Comparison of ENCODE assay signal across 8 cellular contexts in genomic region chr6:26187981-26188635, GRCh38.
DNase-seq lines count a peak whose midpoint lies in the region; ATAC-seq, FAIRE-seq and TF ChIP-seq lines count a peak whose summit lies in the region.

No MANE protein-coding gene starts in this region.

- H2BK12ac ChIP-seq in H1 (ENCODE audit: low read depth, low read length) = peak overlapping the region; percentile 99

- H3K27me3 ChIP-seq in H1 (replicated peaks in 1 of 4; ENCODE audit: control insufficient read depth in 3 of 4, extremely low read depth in 1 of 4, insufficient read depth in 3 of 4, low read length in 3 of 4) = no peaks in the 10 kb centered on the region

- H4K8ac ChIP-seq in H1 (ENCODE audit: extremely low read depth, insufficient read depth, low read length) = peak overlapping the region; percentile 81; the same call in 1 of the 2 replicates

- H3K27ac Mint-ChIP-seq in T-helper 17 cell (peak overlapping the region; percentile 91), nephron (peak overlapping the region; percentile 92 to 99 (median 97))

- peak; percentile 42 to 44; a peak in 5 of 6 replicates for ATAC-seq in A549
- ATAC-seq in GM19035 (IDR thresholded peaks at IDR 0.05; ENCODE audit: unreplicated experiment) = peak; percentile 26
- no peak for ATAC-seq in T-helper 17 cell
- ATAC-seq in GM21619 (IDR thresholded peaks at IDR 0.05; ENCODE audit: unreplicated experiment) = no peak

- H3K27ac ChIP-seq in A549 = peak overlapping the region; percentile 87 to 91
- peak overlapping the region; percentile 95 for H3K27ac ChIP-seq in H1 (ENCODE audit: low read depth, low read length)

- no peak for TF ChIP-seq CTCF in A549 (IDR thresholded peaks at IDR 0.05)
- TF ChIP-seq CTCF in H1 (IDR thresholded peaks at IDR 0.05; ENCODE audit: control extremely low read depth in 1 of 3, insufficient read depth in 1 of 3, low read depth in 1 of 3, low read length in 3 of 3) = no peak
- no peak for TF ChIP-seq CTCF in nephron (IDR thresholded peaks at IDR 0.05; ENCODE audit: unreplicated experiment in 3 of 3)
- TF ChIP-seq CTCF in GM20000 (IDR thresholded peaks at IDR 0.05; ENCODE audit: extremely low read depth, missing control alignments) = no peak

- H3K9me3 ChIP-seq in A549 = no peaks in the 10 kb centered on the region
- no peaks in the 10 kb centered on the region for H3K9me3 ChIP-seq in T-helper 17 cell (ENCODE audit: control insufficient read depth, low read length, poor library complexity, severe bottlenecking)
- no peaks in the 10 kb centered on the region for H3K9me3 ChIP-seq in H1 (ENCODE audit: insufficient read depth in 2 of 2, low read depth in 1 of 2, low read length in 1 of 2)

- TF ChIP-seq POLR2A in A549 (IDR thresholded peaks at IDR 0.05; ENCODE audit: low read length) (peak; percentile 15; the same call in 1 of the 2 replicates), H1 (IDR thresholded peaks at IDR 0.05; ENCODE audit: control extremely low read depth in 1 of 2, low read depth in 2 of 2, low read length in 2 of 2) (no peak; a peak in 1 of 3 replicates)

- H3K23ac ChIP-seq in H1 (ENCODE audit: insufficient read length) = no peak overlapping the region

- H3K23me2 ChIP-seq in H1 (ENCODE audit: low read depth, low read length) = peaks cover 10% of the 10 kb centered on the region

- H3K56ac ChIP-seq in H1 (replicated peaks; ENCODE audit: insufficient read length, low read depth, low read length) = peak overlapping the region; percentile 44

- FAIRE-seq in A549 (lab: Jason Lieb, UNC) (no peak), H1 (lab: Jason Lieb, UNC) (peak; percentile 45)

- DNase-seq in A549 (ENCODE audit: low read depth in 1 of 2, low spot score in 1 of 2) (peak in 1 of 2 experiments; percentile 63), HT-29 (ENCODE audit: low spot score) (peak; percentile 71), T-helper 17 cell (no peak), H1 (ENCODE audit: low read depth in 1 of 2, low spot score in 2 of 2) (no peak), GM20000 (ENCODE audit: low spot score) (no peak)

- peak overlapping the region; percentile 34 for H3K4ac ChIP-seq in H1 (replicated peaks; ENCODE audit: insufficient read length, low read depth, low read length)

- H3K4me2 ChIP-seq in A549 (peak overlapping the region; percentile 97), H1 (ENCODE audit: insufficient read depth in 1 of 2, low read depth in 2 of 2, low read length in 2 of 2) (peak overlapping the region; percentile 84 to 94)

- peak overlapping the region; percentile 58 for H2BK120ac ChIP-seq in H1 (replicated peaks; ENCODE audit: low read depth, low read length)

- WGBS in A549 (ENCODE audit: missing lambda C conversion rate) = 2% methylated on average over 20 of the region's 20 CpGs
- 0% methylated on average over 20 of the region's 20 CpGs; no CpG with 5 or more reads in 1 of the 2 experiments for WGBS in H1 (ENCODE audit: extremely low coverage in 1 of 2, insufficient coverage in 1 of 2, insufficient read length in 1 of 2, insufficient replicate concordance in 2 of 2, low coverage in 1 of 2, low lambda C conversion rate in 2 of 2, missing lambda C conversion rate in 1 of 2), 2 experiments

- H2BK20ac ChIP-seq in H1 (ENCODE audit: low read length) = no peak overlapping the region; the same call in 1 of the 2 replicates

- peak overlapping the region; percentile 97 for H3K18ac ChIP-seq in H1 (ENCODE audit: extremely low read depth, low read length)

- peak overlapping the region; percentile 89 for H3K4me3 Mint-ChIP-seq in T-helper 17 cell
- peak overlapping the region; percentile 86 to 92 (median 90) for H3K4me3 Mint-ChIP-seq in nephron

- no peaks in the 10 kb centered on the region for H3K36me3 Mint-ChIP-seq in T-helper 17 cell (ENCODE audit: low read depth)
- H3K36me3 Mint-ChIP-seq in nephron (ENCODE audit: low read depth) = no peaks in the 10 kb centered on the region

- TF ChIP-seq RAD21 in A549 (conservative IDR thresholded peaks at IDR 0.05 in 1 of 2, IDR thresholded peaks at IDR 0.05 in 1 of 2) = no peak
- TF ChIP-seq RAD21 in H1 (IDR thresholded peaks at IDR 0.05 in 1 of 2, conservative IDR thresholded peaks at IDR 0.05 in 1 of 2; ENCODE audit: low read depth in 2 of 2, low read length in 2 of 2) = no peak

- CTCF ChIA-PET in A549 (lab: Yijun Ruan, JAX) (interaction anchor here (0.7 to 2.5 kb wide), 18 partner anchors 9 to 408 kb away, joined by 3 to 13 read pairs (median 3); a partner anchor contains a TSS), H1 (lab: Charles Lee; ENCODE audit: partially characterized antibody) (interaction anchor here (0.7 to 3.0 kb wide), 7 partner anchors 9 to 368 kb away, joined by 3 to 13 read pairs (median 3); no protein-coding TSS in a partner anchor)

- H4K91ac ChIP-seq in H1 (replicated peaks; ENCODE audit: insufficient read length, low read length) = peak overlapping the region; percentile 12

- H3K27me3 Mint-ChIP-seq in T-helper 17 cell (no peaks in the 10 kb centered on the region), nephron (ENCODE audit: low read depth) (no peaks in the 10 kb centered on the region)

- H3K4me1 Mint-ChIP-seq in T-helper 17 cell (peaks cover 24% of the 10 kb centered on the region), nephron (peaks cover 36% of the 10 kb centered on the region)

- peak overlapping the region; percentile 98 for H2BK5ac ChIP-seq in H1 (ENCODE audit: low read depth, low read length)

- H3K4me3 ChIP-seq in A549 (peak overlapping the region; percentile 71), H1 (ENCODE audit: extremely low read depth in 1 of 4, insufficient read depth in 2 of 4, low read depth in 3 of 4, low read length in 4 of 4) (peak overlapping the region; percentile 86 to 96 (median 93))

- peak overlapping the region; percentile 25 for H3K14ac ChIP-seq in H1 (ENCODE audit: insufficient read length)

- H4K5ac ChIP-seq in H1 (ENCODE audit: insufficient read length, low read depth, low read length) = peak overlapping the region; percentile 85

- TF ChIP-seq EP300 in A549 (IDR thresholded peaks at IDR 0.05) = no peak
- no peak for TF ChIP-seq EP300 in H1 (IDR thresholded peaks at IDR 0.05; ENCODE audit: borderline replicate concordance in 1 of 2, low read depth in 2 of 2, low read length in 2 of 2)

- peaks cover 0 to 2% of the 10 kb centered on the region in 2 experiments for H4K20me1 ChIP-seq in H1 (replicated peaks in 1 of 2; ENCODE audit: control insufficient read depth in 1 of 2, insufficient read depth in 2 of 2, low read length in 2 of 2)

- no peaks in the 10 kb centered on the region for H3K79me1 ChIP-seq in H1 (ENCODE audit: low read depth, low read length)

- H2AFZ ChIP-seq in H1 (ENCODE audit: low read length) = no peak overlapping the region

- H3K9me3 Mint-ChIP-seq in nephron = no peaks in the 10 kb centered on the region

- peak overlapping the region; percentile 97; the same call in 1 of the 2 replicates for H2BK15ac ChIP-seq in H1 (ENCODE audit: low read length)

- POLR2A ChIA-PET in A549 (lab: Yijun Ruan, JAX) (interaction anchor here (0.9 to 2.8 kb wide), 19 partner anchors 10 to 156 kb away, joined by 3 to 45 read pairs (median 5); a partner anchor contains a TSS), H1 (lab: Charles Lee; ENCODE audit: partially characterized antibody) (interaction anchor here (1.0 to 40.4 kb wide), 49 partner anchors 10 to 1705 kb away, joined by 3 to 2731 read pairs (median 7); a partner anchor contains a TSS)

- H3K9ac ChIP-seq in H1 (replicated peaks in 1 of 4; ENCODE audit: extremely low read depth in 1 of 4, low read depth in 3 of 4, low read length in 3 of 4) = peak overlapping the region; percentile 86 to 99 (median 95)

- H2AK5ac ChIP-seq in H1 (ENCODE audit: low read depth, low read length) = peak overlapping the region; percentile 82; the same call in 1 of the 2 replicates

- H3K36me3 ChIP-seq in H1 (ENCODE audit: control insufficient read depth in 2 of 4, insufficient read depth in 4 of 4, low read length in 3 of 4) = no peaks in the 10 kb centered on the region

- H3K4me1 ChIP-seq in A549 (peaks cover 18% of the 10 kb centered on the region), H1 (replicated peaks in 1 of 4; ENCODE audit: control insufficient read depth in 3 of 4, insufficient read depth in 4 of 4, low read length in 3 of 4) (peaks cover 0 to 12% (median 8%) of the 10 kb centered on the region in 4 experiments; a peak in 5 of 7 replicates)

- H3K79me2 ChIP-seq in H1 (ENCODE audit: control insufficient read depth in 1 of 2, insufficient read depth in 2 of 2, low read length in 2 of 2) = no peaks in the 10 kb centered on the region

TF ChIP-seq in A549, 52 proteins besides CTCF, POLR2A, EP300 and RAD21:
- TF ChIP-seq, protein P1, sequence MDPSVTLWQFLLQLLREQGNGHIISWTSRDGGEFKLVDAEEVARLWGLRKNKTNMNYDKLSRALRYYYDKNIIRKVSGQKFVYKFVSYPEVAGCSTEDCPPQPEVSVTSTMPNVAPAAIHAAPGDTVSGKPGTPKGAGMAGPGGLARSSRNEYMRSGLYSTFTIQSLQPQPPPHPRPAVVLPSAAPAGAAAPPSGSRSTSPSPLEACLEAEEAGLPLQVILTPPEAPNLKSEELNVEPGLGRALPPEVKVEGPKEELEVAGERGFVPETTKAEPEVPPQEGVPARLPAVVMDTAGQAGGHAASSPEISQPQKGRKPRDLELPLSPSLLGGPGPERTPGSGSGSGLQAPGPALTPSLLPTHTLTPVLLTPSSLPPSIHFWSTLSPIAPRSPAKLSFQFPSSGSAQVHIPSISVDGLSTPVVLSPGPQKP (IDR thresholded peaks at IDR 0.05; ENCODE audit: low read depth, low read length) = no peak
- 0 out of 4 replicates have a peak, but pooled peaks of 1 of the 2 experiments have one; percentile 30 for TF ChIP-seq CEBPB (IDR thresholded peaks at IDR 0.05)
- TF ChIP-seq RARB (CRISPR knock-in tag; IDR thresholded peaks at IDR 0.05) = 0 out of 2 replicates have a peak, but pooled peaks have one; percentile 3

TF ChIP-seq in H1, 55 proteins besides CTCF, POLR2A, EP300 and RAD21 (continues in another document):
- 0 out of 2 replicates have a peak, but pooled peaks have one; percentile 54 for TF ChIP-seq SP1 (IDR thresholded peaks at IDR 0.05; ENCODE audit: low read depth, low read length)
- TF ChIP-seq EGR1 (IDR thresholded peaks at IDR 0.05; ENCODE audit: borderline replicate concordance, low read depth, low read length) = no peak
- TF ChIP-seq POLR2AphosphoS5 (IDR thresholded peaks at IDR 0.05; ENCODE audit: low read depth, low read length) = 0 out of 2 replicates have a peak, but pooled peaks have one; percentile 86
- no peak for TF ChIP-seq CBX8 (IDR thresholded peaks at IDR 0.05; ENCODE audit: borderline replicate concordance, low read depth, low read length)
- no peak; a peak in 1 of 4 replicates for TF ChIP-seq SIN3A (conservative IDR thresholded peaks at IDR 0.05 in 1 of 2, IDR thresholded peaks at IDR 0.05 in 1 of 2; ENCODE audit: low read depth in 1 of 2, low read length in 2 of 2)
- peak; percentile 67 for TF ChIP-seq TAF7 (optimal IDR thresholded peaks at IDR 0.05; ENCODE audit: borderline replicate concordance, low read depth, low read length)
- TF ChIP-seq KDM1A (IDR thresholded peaks at IDR 0.05; ENCODE audit: borderline replicate concordance, low read length) = no peak
- TF ChIP-seq FOSL1 (IDR thresholded peaks at IDR 0.05; ENCODE audit: insufficient read depth, low read depth, low read length) = no peak

Comparison
In these comparisons a context has a peak if more than half of its experiments do, and no peak if none do; other contexts are left out.
1. ATAC-seq: peak in A549 (2 of 2) and GM19035 (single experiment); none in T-helper 17 cell (single experiment) and GM21619 (single experiment).
2. Of the 18 proteins assayed by ChIP-seq in both H1 and A549: peak only in H1: none; only in A549: POLR2A; in both: none; in neither: 16; mixed calls (peak in some experiments, not most) for 1.